In the genomic region with DNA sequence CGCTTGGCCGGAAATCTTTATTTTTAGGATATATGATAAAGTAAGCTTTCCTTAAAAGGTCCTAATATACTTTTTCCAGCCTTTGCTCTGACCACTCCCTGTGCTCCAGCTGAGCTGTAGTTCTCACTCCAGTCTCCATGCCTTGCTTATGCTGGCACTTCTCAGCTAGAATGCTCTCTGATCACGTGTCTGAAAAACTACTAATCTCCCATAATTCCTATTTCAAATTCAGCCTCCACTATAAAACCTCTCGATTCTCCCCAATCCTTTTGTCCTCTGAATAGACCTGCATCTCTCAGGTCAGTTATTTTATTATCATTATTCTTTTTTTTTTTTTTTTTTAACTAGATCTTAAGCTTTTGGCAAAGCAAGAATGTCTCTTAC, we compare ENCODE assay signal across 1 cellular context.
TF ChIP-seq lines count a peak whose summit lies in the region.

No MANE protein-coding gene starts in this region.

TF ChIP-seq in GM12878, 131 proteins besides CTCF, POLR2A, EP300 and RAD21:
- TF ChIP-seq KAT2A (conservative IDR thresholded peaks at IDR 0.05; ENCODE audit: control insufficient read depth, low read depth, low read length) = no peak
- TF ChIP-seq JUND (IDR thresholded peaks at IDR 0.05; ENCODE audit: low read depth, low read length) = no peak
- TF ChIP-seq NR2C2 (IDR thresholded peaks at IDR 0.05; ENCODE audit: borderline replicate concordance, control insufficient read depth, insufficient read length, low read depth) = no peak
- TF ChIP-seq RBBP5 (conservative IDR thresholded peaks at IDR 0.05) = no peak
- TF ChIP-seq SP1 (IDR thresholded peaks at IDR 0.05; ENCODE audit: low read depth, low read length) = no peak
- no peak for TF ChIP-seq BACH1 (IDR thresholded peaks at IDR 0.05; ENCODE audit: borderline replicate concordance)
- TF ChIP-seq NFYA (IDR thresholded peaks at IDR 0.05; ENCODE audit: borderline replicate concordance, low read depth, low read length) = no peak
- TF ChIP-seq, protein P1, sequence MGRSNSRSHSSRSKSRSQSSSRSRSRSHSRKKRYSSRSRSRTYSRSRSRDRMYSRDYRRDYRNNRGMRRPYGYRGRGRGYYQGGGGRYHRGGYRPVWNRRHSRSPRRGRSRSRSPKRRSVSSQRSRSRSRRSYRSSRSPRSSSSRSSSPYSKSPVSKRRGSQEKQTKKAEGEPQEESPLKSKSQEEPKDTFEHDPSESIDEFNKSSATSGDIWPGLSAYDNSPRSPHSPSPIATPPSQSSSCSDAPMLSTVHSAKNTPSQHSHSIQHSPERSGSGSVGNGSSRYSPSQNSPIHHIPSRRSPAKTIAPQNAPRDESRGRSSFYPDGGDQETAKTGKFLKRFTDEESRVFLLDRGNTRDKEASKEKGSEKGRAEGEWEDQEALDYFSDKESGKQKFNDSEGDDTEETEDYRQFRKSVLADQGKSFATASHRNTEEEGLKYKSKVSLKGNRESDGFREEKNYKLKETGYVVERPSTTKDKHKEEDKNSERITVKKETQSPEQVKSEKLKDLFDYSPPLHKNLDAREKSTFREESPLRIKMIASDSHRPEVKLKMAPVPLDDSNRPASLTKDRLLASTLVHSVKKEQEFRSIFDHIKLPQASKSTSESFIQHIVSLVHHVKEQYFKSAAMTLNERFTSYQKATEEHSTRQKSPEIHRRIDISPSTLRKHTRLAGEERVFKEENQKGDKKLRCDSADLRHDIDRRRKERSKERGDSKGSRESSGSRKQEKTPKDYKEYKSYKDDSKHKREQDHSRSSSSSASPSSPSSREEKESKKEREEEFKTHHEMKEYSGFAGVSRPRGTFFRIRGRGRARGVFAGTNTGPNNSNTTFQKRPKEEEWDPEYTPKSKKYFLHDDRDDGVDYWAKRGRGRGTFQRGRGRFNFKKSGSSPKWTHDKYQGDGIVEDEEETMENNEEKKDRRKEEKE (IDR thresholded peaks at IDR 0.05) = no peak
- TF ChIP-seq ZNF217 (IDR thresholded peaks at IDR 0.05) = no peak
- TF ChIP-seq, protein P2, sequence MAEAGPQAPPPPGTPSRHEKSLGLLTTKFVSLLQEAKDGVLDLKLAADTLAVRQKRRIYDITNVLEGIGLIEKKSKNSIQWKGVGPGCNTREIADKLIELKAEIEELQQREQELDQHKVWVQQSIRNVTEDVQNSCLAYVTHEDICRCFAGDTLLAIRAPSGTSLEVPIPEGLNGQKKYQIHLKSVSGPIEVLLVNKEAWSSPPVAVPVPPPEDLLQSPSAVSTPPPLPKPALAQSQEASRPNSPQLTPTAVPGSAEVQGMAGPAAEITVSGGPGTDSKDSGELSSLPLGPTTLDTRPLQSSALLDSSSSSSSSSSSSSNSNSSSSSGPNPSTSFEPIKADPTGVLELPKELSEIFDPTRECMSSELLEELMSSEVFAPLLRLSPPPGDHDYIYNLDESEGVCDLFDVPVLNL (IDR thresholded peaks at IDR 0.05; ENCODE audit: low read depth, low read length) = no peak
- TF ChIP-seq ZSCAN29 (IDR thresholded peaks at IDR 0.05) = no peak
- TF ChIP-seq HDAC6 (IDR thresholded peaks at IDR 0.05; ENCODE audit: unreplicated experiment) = no peak
- TF ChIP-seq, protein P3, sequence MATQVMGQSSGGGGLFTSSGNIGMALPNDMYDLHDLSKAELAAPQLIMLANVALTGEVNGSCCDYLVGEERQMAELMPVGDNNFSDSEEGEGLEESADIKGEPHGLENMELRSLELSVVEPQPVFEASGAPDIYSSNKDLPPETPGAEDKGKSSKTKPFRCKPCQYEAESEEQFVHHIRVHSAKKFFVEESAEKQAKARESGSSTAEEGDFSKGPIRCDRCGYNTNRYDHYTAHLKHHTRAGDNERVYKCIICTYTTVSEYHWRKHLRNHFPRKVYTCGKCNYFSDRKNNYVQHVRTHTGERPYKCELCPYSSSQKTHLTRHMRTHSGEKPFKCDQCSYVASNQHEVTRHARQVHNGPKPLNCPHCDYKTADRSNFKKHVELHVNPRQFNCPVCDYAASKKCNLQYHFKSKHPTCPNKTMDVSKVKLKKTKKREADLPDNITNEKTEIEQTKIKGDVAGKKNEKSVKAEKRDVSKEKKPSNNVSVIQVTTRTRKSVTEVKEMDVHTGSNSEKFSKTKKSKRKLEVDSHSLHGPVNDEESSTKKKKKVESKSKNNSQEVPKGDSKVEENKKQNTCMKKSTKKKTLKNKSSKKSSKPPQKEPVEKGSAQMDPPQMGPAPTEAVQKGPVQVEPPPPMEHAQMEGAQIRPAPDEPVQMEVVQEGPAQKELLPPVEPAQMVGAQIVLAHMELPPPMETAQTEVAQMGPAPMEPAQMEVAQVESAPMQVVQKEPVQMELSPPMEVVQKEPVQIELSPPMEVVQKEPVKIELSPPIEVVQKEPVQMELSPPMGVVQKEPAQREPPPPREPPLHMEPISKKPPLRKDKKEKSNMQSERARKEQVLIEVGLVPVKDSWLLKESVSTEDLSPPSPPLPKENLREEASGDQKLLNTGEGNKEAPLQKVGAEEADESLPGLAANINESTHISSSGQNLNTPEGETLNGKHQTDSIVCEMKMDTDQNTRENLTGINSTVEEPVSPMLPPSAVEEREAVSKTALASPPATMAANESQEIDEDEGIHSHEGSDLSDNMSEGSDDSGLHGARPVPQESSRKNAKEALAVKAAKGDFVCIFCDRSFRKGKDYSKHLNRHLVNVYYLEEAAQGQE (IDR thresholded peaks at IDR 0.05; ENCODE audit: low read depth, low read length) = no peak
- TF ChIP-seq, protein P4, sequence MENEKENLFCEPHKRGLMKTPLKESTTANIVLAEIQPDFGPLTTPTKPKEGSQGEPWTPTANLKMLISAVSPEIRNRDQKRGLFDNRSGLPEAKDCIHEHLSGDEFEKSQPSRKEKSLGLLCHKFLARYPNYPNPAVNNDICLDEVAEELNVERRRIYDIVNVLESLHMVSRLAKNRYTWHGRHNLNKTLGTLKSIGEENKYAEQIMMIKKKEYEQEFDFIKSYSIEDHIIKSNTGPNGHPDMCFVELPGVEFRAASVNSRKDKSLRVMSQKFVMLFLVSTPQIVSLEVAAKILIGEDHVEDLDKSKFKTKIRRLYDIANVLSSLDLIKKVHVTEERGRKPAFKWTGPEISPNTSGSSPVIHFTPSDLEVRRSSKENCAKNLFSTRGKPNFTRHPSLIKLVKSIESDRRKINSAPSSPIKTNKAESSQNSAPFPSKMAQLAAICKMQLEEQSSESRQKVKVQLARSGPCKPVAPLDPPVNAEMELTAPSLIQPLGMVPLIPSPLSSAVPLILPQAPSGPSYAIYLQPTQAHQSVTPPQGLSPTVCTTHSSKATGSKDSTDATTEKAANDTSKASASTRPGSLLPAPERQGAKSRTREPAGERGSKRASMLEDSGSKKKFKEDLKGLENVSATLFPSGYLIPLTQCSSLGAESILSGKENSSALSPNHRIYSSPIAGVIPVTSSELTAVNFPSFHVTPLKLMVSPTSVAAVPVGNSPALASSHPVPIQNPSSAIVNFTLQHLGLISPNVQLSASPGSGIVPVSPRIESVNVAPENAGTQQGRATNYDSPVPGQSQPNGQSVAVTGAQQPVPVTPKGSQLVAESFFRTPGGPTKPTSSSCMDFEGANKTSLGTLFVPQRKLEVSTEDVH (IDR thresholded peaks at IDR 0.05; ENCODE audit: low read depth, partially characterized antibody) = no peak
- no peak for TF ChIP-seq TARDBP (IDR thresholded peaks at IDR 0.05; ENCODE audit: borderline replicate concordance)
- TF ChIP-seq CHD1 (IDR thresholded peaks at IDR 0.05; ENCODE audit: low read depth, low read length) = no peak
- TF ChIP-seq STAT1 (conservative IDR thresholded peaks at IDR 0.05) = no peak
- TF ChIP-seq SMAD5 (IDR thresholded peaks at IDR 0.05; ENCODE audit: low read depth) = no peak
- no peak for TF ChIP-seq TBL1XR1 (IDR thresholded peaks at IDR 0.05; ENCODE audit: low read depth, low read length)
- no peak for TF ChIP-seq HDGF (IDR thresholded peaks at IDR 0.05)
